Comparison of ENCODE assay signal across 23 cellular contexts in the genomic region with DNA sequence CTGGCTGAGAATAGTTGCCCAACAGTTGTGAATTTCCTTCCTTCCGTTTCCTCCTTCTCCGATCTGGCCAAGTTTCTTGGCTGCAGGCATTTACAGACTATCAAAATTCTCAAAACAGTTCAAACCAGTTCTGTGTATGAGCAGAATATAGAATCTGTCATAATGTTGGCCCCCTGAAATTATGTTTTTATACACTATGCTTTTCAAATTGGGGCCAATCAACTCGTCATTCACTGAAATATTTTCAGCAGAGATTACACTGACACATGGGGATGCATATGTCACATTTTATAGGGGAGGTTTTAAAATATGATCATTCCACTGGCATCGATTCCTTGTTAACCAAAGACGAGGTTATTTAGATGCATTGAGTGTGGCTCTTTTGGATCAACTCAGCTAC.
"Had no signal": no experiment of that assay in that cellular context is flagged by ENCODE, and none has a peak within 500 bp of the region (broad histone marks: within the 10 kb centered on the region; RNA-seq: fewer than 3 reads in every experiment).

No MANE protein-coding gene starts in this region.

- H3K36me3 ChIP-seq: colonic mucosa, esophagus muscularis mucosa, esophagus squamous epithelium, gastrocnemius medialis, gastroesophageal sphincter, heart left ventricle, heart right ventricle had no signal

- H3K9me3 ChIP-seq: colonic mucosa, esophagus muscularis mucosa, esophagus squamous epithelium, gastrocnemius medialis, gastroesophageal sphincter, heart left ventricle, heart right ventricle had no signal

- DNase-seq: colonic mucosa; cortex of kidney; dermis blood vessel endothelial cell; dorsolateral prefrontal cortex; effector CD4-positive, alpha-beta T cell; effector CD8-positive, alpha-beta T cell; effector memory CD4-positive, alpha-beta T cell; effector memory CD8-positive, alpha-beta T cell; endodermal cell; erythroblast; esophagus squamous epithelium; foreskin fibroblast; foreskin keratinocyte; foreskin melanocyte; gastrocnemius medialis; glutamatergic neuron; head of caudate nucleus; heart left ventricle; heart right ventricle had no signal

- H3K27me3 ChIP-seq: colonic mucosa, dorsolateral prefrontal cortex, esophagus muscularis mucosa, esophagus squamous epithelium, foreskin keratinocyte, gastrocnemius medialis, gastroesophageal sphincter, heart left ventricle had no signal

- H3K27ac ChIP-seq: colonic mucosa, coronary artery, dorsolateral prefrontal cortex, epithelial cell of prostate, esophagus muscularis mucosa, esophagus squamous epithelium, foreskin keratinocyte, gastrocnemius medialis, gastroesophageal sphincter, heart left ventricle, heart right ventricle had no signal

- H3K4me3 ChIP-seq: colonic mucosa, coronary artery, dorsolateral prefrontal cortex, esophagus muscularis mucosa, esophagus squamous epithelium, gastrocnemius medialis, gastroesophageal sphincter, heart left ventricle, heart right ventricle had no signal
